In genomic region chr15:80636675-80637074, GRCh38 we compare ENCODE assay signal across 1 cellular context.
TF ChIP-seq lines count a peak whose summit lies in the region.

No MANE protein-coding gene starts in this region.

TF ChIP-seq in H1, 55 proteins besides CTCF, POLR2A, EP300 and RAD21 (continued from another document):
- TF ChIP-seq CHD7 (IDR thresholded peaks at IDR 0.05; ENCODE audit: insufficient replicate concordance, low read length) (no peak), NANOG (IDR thresholded peaks at IDR 0.05; ENCODE audit: insufficient read depth, low read depth, low read length, poor library complexity, severe bottlenecking) (no peak)
